ENCODE assay signal across 10 cellular contexts in genomic region chr15:68604840-68605502, GRCh38. TPM values are rescaled to one million over a fixed set of nuclear protein-coding genes. Genes with fewer than 3 reads are reported as not detected.
DNase-seq lines count a peak whose midpoint lies in the region; TF ChIP-seq lines count a peak whose summit lies in the region.
"Not testable (repeated sequence)": the region's sequence is repeated elsewhere in the genome, so short reads cannot be mapped to it uniquely, and the experiment has no call there.
"Had no signal": no experiment of that assay in that cellular context is flagged by ENCODE, and none has a peak within 500 bp of the region (broad histone marks: within the 10 kb centered on the region; RNA-seq: fewer than 3 reads in every experiment).

No MANE protein-coding gene starts in this region.

- H3K9me3 ChIP-seq in left ventricle myocardium inferior (replicated peaks), result not testable (repeated sequence)

- TF ChIP-seq CTCF in left ventricle myocardium inferior (IDR thresholded peaks at IDR 0.05; ENCODE audit: borderline replicate concordance), result not testable (repeated sequence)

- DNase-seq in Caki2 (ENCODE audit: low read depth), result peak; percentile 60
- DNase-seq in HCEC 1CT, result peak; percentile 78
- DNase-seq in NCI-H1092 treated with DMSO at 0.1 percent for 48 hours (lab: John Stamatoyannopoulos, UW), result peak; percentile 76
- peak; percentile 48 for DNase-seq in NCI-H748 treated with DMSO at 0.1 percent for 48 hours (lab: John Stamatoyannopoulos, UW)
- DNase-seq in amniotic epithelial cell (ENCODE audit: low read depth), result peak; percentile 68
- peak; percentile 83 for DNase-seq in dermis blood vessel endothelial cell
- peak; percentile 0 for DNase-seq in left ventricle myocardium inferior
- DNase-seq in renal cortical epithelial cell (ENCODE audit: low read depth), result peak; percentile 44

- H3K36me3 ChIP-seq in left ventricle myocardium inferior, result not testable (repeated sequence)

- intact Hi-C loops in left ventricle myocardium inferior (cut with micrococcal nuclease), result not testable (repeated sequence)

- H3K4me3 ChIP-seq in left ventricle myocardium inferior, result not testable (repeated sequence)

- not testable (repeated sequence) for H3K27me3 ChIP-seq in left ventricle myocardium inferior (ENCODE audit: low read depth)

- in situ Hi-C loops in Caki2 (cut with HindIII; ENCODE audit: low pct_unique_long_range_greater_than_20kb, low sequenced_read_pairs), result not testable (repeated sequence)

- H3K27ac ChIP-seq in left ventricle myocardium inferior (replicated peaks), result peak overlapping the region; percentile 23

- H3K4me1 ChIP-seq in left ventricle myocardium inferior, result peaks cover 85% of the 10 kb centered on the region

RNA-seq across cellular contexts. Expression of gene CORO2B, which starts 26.2 kb away (rescaled TPM):
- 0.17 TPM in 1 of 2 replicates, not detected in the other for total RNA-seq in Caki2 (2014; rRNA removed; shearing (Covaris generic); ENCODE audit: low replicate concordance)
- 1.0 and 1.4 TPM in 2 replicates for total RNA-seq in dermis blood vessel endothelial cell
- total RNA-seq in left ventricle myocardium inferior, result 5.0 TPM
- 2.9 and 6.3 TPM in 2 replicates for total RNA-seq in renal cortical epithelial cell
- total RNA-seq: activated naive CD4-positive, alpha-beta T cell treated with anti-CD3 and anti-CD28 coated beads for 36 hours; CD4-positive, alpha-beta memory T cell had no signal

Comparison
In these comparisons a context has a peak if more than half of its experiments do, and no peak if none do; other contexts are left out.
1. DNase-seq: peak in every context shown above with its lines; median percentile 83 in dermis blood vessel endothelial cell; 78 in HCEC 1CT; 76 in NCI-H1092 treated with DMSO at 0.1 percent for 48 hours; 68 in amniotic epithelial cell; 60 in Caki2; 48 in NCI-H748 treated with DMSO at 0.1 percent for 48 hours; 44 in renal cortical epithelial cell; 0 in left ventricle myocardium inferior.